ENCODE assay signal across 1 cellular context in genomic region chr20:47284373-47284772, GRCh38.
TF ChIP-seq lines count a peak whose summit lies in the region.

No MANE protein-coding gene starts in this region.

TF ChIP-seq in GM23338, 12 proteins besides CTCF, POLR2A, EP300 and RAD21:
- TF ChIP-seq ZNF331 (CRISPR knock-in tag; IDR thresholded peaks at IDR 0.05; ENCODE audit: low read depth), result no peak
- no peak for TF ChIP-seq STAT1 (IDR thresholded peaks at IDR 0.05; ENCODE audit: unreplicated experiment)
- TF ChIP-seq EZH2phosphoT487 (IDR thresholded peaks at IDR 0.05; ENCODE audit: unreplicated experiment), result no peak
- no peak for TF ChIP-seq REST (IDR thresholded peaks at IDR 0.05; ENCODE audit: unreplicated experiment)
- no peak for TF ChIP-seq NANOG (IDR thresholded peaks at IDR 0.05; ENCODE audit: borderline replicate concordance)
- no peak for TF ChIP-seq ZNF114 (CRISPR knock-in tag; IDR thresholded peaks at IDR 0.05)
- TF ChIP-seq ZNF462 (CRISPR knock-in tag; IDR thresholded peaks at IDR 0.05), result no peak
- TF ChIP-seq CREB1 (CRISPR knock-in tag; IDR thresholded peaks at IDR 0.05; ENCODE audit: low read depth), result no peak
- no peak for TF ChIP-seq JUNB (IDR thresholded peaks at IDR 0.05; ENCODE audit: unreplicated experiment)
- TF ChIP-seq POLR2AphosphoS5 (IDR thresholded peaks at IDR 0.05; ENCODE audit: low read depth), result no peak
- no peak for TF ChIP-seq ETS1 (IDR thresholded peaks at IDR 0.05)
- no peak for TF ChIP-seq EZH2 (IDR thresholded peaks at IDR 0.05; ENCODE audit: low read depth, unreplicated experiment)
